In genomic region chr5:133509742-133510079, GRCh38 we compare ENCODE assay signal across 29 cellular contexts.
A peak's percentile ranks its signal among the peaks of the same experiment; 100 is the strongest.
DNase-seq lines count a peak whose midpoint lies in the region; ATAC-seq, FAIRE-seq and TF ChIP-seq lines count a peak whose summit lies in the region.
"Had no signal": no experiment of that assay in that cellular context is flagged by ENCODE, and none has a peak within 500 bp of the region (broad histone marks: within the 10 kb centered on the region; RNA-seq: fewer than 3 reads in every experiment).

No MANE protein-coding gene starts in this region.

- H3K9me3 ChIP-seq in K562 (replicated peaks; ENCODE audit: control insufficient read depth, insufficient read depth, low read depth, low read length) (no peaks in the 10 kb centered on the region), right lobe of liver (no peaks in the 10 kb centered on the region)
- H3K9me3 ChIP-seq: left lung, SJSA1, upper lobe of right lung had no signal

- no peaks in the 10 kb centered on the region for H3K9me3 Mint-ChIP-seq in activated CD8-positive, alpha-beta memory T cell treated with anti-CD3 and anti-CD28 coated beads, Interleukin-2, amount 10 ng/mL, durations not matched to agents 7 days and 5 days (ENCODE audit: low read depth)
- H3K9me3 Mint-ChIP-seq: CD4-positive, alpha-beta memory T cell; immature natural killer cell; stimulated activated effector memory CD8-positive, alpha-beta T cell treated with anti-CD3 and anti-CD28 coated beads, Interleukin-12 subunit alpha, Interleukin-12 subunit beta, amount 100 ng/mL, for 72 hours; T-cell had no signal

- intact Hi-C loops in K562 (cut with micrococcal nuclease) (no loop called here), right lobe of liver (cut with DNase I) (no loop called here)

- H3K4me1 ChIP-seq in K562 (replicated peaks in 1 of 2; ENCODE audit: control insufficient read depth in 2 of 2, insufficient read depth in 2 of 2, low read length in 2 of 2) (peaks cover 3 to 14% of the 10 kb centered on the region in 2 experiments; a peak in 3 of 5 replicates), right lobe of liver (peaks cover 0 to 24% (median 2%) of the 10 kb centered on the region in 4 donors)
- H3K4me1 ChIP-seq: left lung, SJSA1 had no signal

- peak; percentile 33 for DNase-seq in activated CD8-positive, alpha-beta memory T cell treated with anti-CD3 and anti-CD28 coated beads for 24 hours
- DNase-seq in activated CD8-positive, alpha-beta memory T cell treated with anti-CD3 and anti-CD28 coated beads, Interleukin-2, amount 10 ng/mL, durations not matched to agents 7 days and 5 days = no peak
- DNase-seq in K562 (ENCODE audit: extremely low read depth in 1 of 4, low spot score in 3 of 4) = no peak
- DNase-seq in right lobe of liver = peak; percentile 34 to 75 (median 67)
- DNase-seq in HuH-7.5 (ENCODE audit: low spot score) = no peak
- DNase-seq in activated T-cell treated with anti-CD3 and anti-CD28 coated beads for 4 hours = no peak
- DNase-seq: 8988T; activated CD4-positive, CD25-positive, alpha-beta regulatory T cell; activated naive CD4-positive, alpha-beta T cell treated with Interleukin-2 at 50 U/mL for 16 hours; CD4-positive, alpha-beta memory T cell; DND-41; GF-D8; GM23248; immature natural killer cell; left lung; naive thymus-derived CD4-positive, alpha-beta T cell; NCI-H1092 treated with DMSO at 0.1 percent for 48 hours; NCI-H187; NCI-H82; occipital lobe; RPMI8226; T-cell; upper lobe of right lung had no signal

- BruUV-seq in K562 (replicated peaks; lab: Mats Ljungman, UMichigan) = no TSS peak

- H3K4me1 Mint-ChIP-seq in activated CD8-positive, alpha-beta memory T cell treated with anti-CD3 and anti-CD28 coated beads, Interleukin-2, amount 10 ng/mL, durations not matched to agents 7 days and 5 days = peaks cover 7% of the 10 kb centered on the region
- H3K4me1 Mint-ChIP-seq: CD4-positive, alpha-beta memory T cell; immature natural killer cell; T-cell had no signal

- H3K27me3 Mint-ChIP-seq in activated CD8-positive, alpha-beta memory T cell treated with anti-CD3 and anti-CD28 coated beads, Interleukin-2, amount 10 ng/mL, durations not matched to agents 7 days and 5 days = peaks cover 24% of the 10 kb centered on the region

- POLR2A ChIA-PET in K562 (lab: Yijun Ruan, JAX) = interaction anchor here (0.8 to 1.6 kb wide), 2 partner anchors 10 to 32 kb away, joined by 3 to 5 read pairs; no protein-coding TSS in a partner anchor

- no peaks in the 10 kb centered on the region for H4K20me1 ChIP-seq in K562 (replicated peaks; ENCODE audit: control insufficient read depth, insufficient read depth, low read length)

- TF ChIP-seq CTCF in K562 (IDR thresholded peaks at IDR 0.05 in 2 of 3, conservative IDR thresholded peaks at IDR 0.05 in 1 of 3; ENCODE audit: insufficient read depth in 2 of 3, low read depth in 1 of 3, low read length in 3 of 3) = no peak
- no peak for TF ChIP-seq CTCF in right lobe of liver (IDR thresholded peaks at IDR 0.05)

- H3K79me2 ChIP-seq in K562 (ENCODE audit: control insufficient read depth, insufficient read depth, low read length) = no peaks in the 10 kb centered on the region

- TF ChIP-seq EP300 in K562 (IDR thresholded peaks at IDR 0.05; ENCODE audit: low read length) = no peak

- no peak overlapping the region for H3K4me3 Mint-ChIP-seq in activated CD8-positive, alpha-beta memory T cell treated with anti-CD3 and anti-CD28 coated beads, Interleukin-2, amount 10 ng/mL, durations not matched to agents 7 days and 5 days
- H3K4me3 Mint-ChIP-seq: CD4-positive, alpha-beta memory T cell; immature natural killer cell; naive thymus-derived CD4-positive, alpha-beta T cell; stimulated activated effector memory CD8-positive, alpha-beta T cell treated with anti-CD3 and anti-CD28 coated beads, Interleukin-12 subunit alpha, Interleukin-12 subunit beta, amount 100 ng/mL, for 72 hours; T-cell had no signal

- H3K4me2 ChIP-seq in K562 (ENCODE audit: insufficient read depth, low read length) = no peak overlapping the region

- H3K27ac ChIP-seq in K562 (ENCODE audit: extremely low read depth, low read depth, low read length) (no peak overlapping the region), right lobe of liver (no peak overlapping the region), temporal lobe (ENCODE audit: low read depth, low read length) (peak overlapping the region; percentile 22)
- H3K27ac ChIP-seq: GM23248, SJSA1, upper lobe of right lung had no signal

- TF ChIP-seq POLR2A in K562 (conservative IDR thresholded peaks at IDR 0.05) = no peak
- TF ChIP-seq POLR2A in right lobe of liver (IDR thresholded peaks at IDR 0.05) = no peak

- H3K36me3 ChIP-seq in K562 (ENCODE audit: control insufficient read depth, insufficient read depth, low read length) (no peaks in the 10 kb centered on the region), right lobe of liver (no peaks in the 10 kb centered on the region)
- H3K36me3 ChIP-seq: left lung, SJSA1, upper lobe of right lung had no signal

- no peaks in the 10 kb centered on the region for H3K9me1 ChIP-seq in K562 (ENCODE audit: control insufficient read depth, insufficient read depth, low read length)

- 69% methylated on average over 4 of the region's 4 CpGs for WGBS in K562 (ENCODE audit: insufficient coverage, low coverage, missing lambda C conversion rate)
- 27% methylated on average over 3 of the region's 4 CpGs for WGBS in right lobe of liver (ENCODE audit: insufficient coverage, low coverage, low lambda C conversion rate, missing lambda C conversion rate)

- H3K4me3 ChIP-seq in K562 (no peak overlapping the region), right lobe of liver (no peak overlapping the region)
- H3K4me3 ChIP-seq: GM23248, left lung, SJSA1, upper lobe of right lung had no signal

- no peak for ATAC-seq in activated CD8-positive, alpha-beta memory T cell treated with anti-CD3 and anti-CD28 coated beads, Interleukin-2, amount 10 ng/mL, durations not matched to agents 7 days and 5 days
- no peak for ATAC-seq in K562
- ATAC-seq in right lobe of liver = peak; percentile 67 to 83 (median 80)
- ATAC-seq in HG03442 (IDR thresholded peaks at IDR 0.05; ENCODE audit: unreplicated experiment) = no peak
- ATAC-seq: naive thymus-derived CD4-positive, alpha-beta T cell; T-cell had no signal

- in situ Hi-C loops in K562 (cut with MboI) = no loop called here

- CTCF ChIA-PET in activated CD8-positive, alpha-beta memory T cell treated with anti-CD3 and anti-CD28 coated beads, Interleukin-2, amount 10 ng/mL, durations not matched to agents 7 days and 5 days (lab: Charles Lee) = no interaction called here
- CTCF ChIA-PET in K562 (lab: Yijun Ruan, JAX; ENCODE audit: low intra/inter-chr PET ratio) = no interaction called here

- FAIRE-seq in K562 (lab: Jason Lieb, UNC) = no peak
- FAIRE-seq: D721Med, endothelial cell of umbilical vein had no signal

- H2AFZ ChIP-seq in K562 (ENCODE audit: low read depth, low read length) = peak overlapping the region; percentile 82; the same call in 1 of the 2 replicates
- H2AFZ ChIP-seq: GM23248 had no signal

- H3K27me3 ChIP-seq in K562 (ENCODE audit: control insufficient read depth in 2 of 2, insufficient read depth in 2 of 2, low read length in 2 of 2) (peaks cover 5 to 15% of the 10 kb centered on the region in 2 experiments; a peak in 3 of 5 replicates), right lobe of liver (no peaks in the 10 kb centered on the region)
- H3K27me3 ChIP-seq: left lung, upper lobe of right lung had no signal

- H3K27ac Mint-ChIP-seq in activated CD8-positive, alpha-beta memory T cell treated with anti-CD3 and anti-CD28 coated beads, Interleukin-2, amount 10 ng/mL, durations not matched to agents 7 days and 5 days = no peak overlapping the region
- H3K27ac Mint-ChIP-seq: immature natural killer cell; naive thymus-derived CD4-positive, alpha-beta T cell; T-cell had no signal

- H3K9ac ChIP-seq in K562 (ENCODE audit: insufficient read depth in 1 of 2, low read depth in 2 of 2, low read length in 2 of 2) = no peak overlapping the region
- H3K9ac ChIP-seq: GM23248 had no signal

- H3K36me3 Mint-ChIP-seq in activated CD8-positive, alpha-beta memory T cell treated with anti-CD3 and anti-CD28 coated beads, Interleukin-2, amount 10 ng/mL, durations not matched to agents 7 days and 5 days = no peaks in the 10 kb centered on the region
- H3K36me3 Mint-ChIP-seq: CD4-positive, alpha-beta memory T cell; immature natural killer cell; stimulated activated effector memory CD8-positive, alpha-beta T cell treated with anti-CD3 and anti-CD28 coated beads, Interleukin-12 subunit alpha, Interleukin-12 subunit beta, amount 100 ng/mL, for 72 hours; T-cell had no signal

- no peak for TF ChIP-seq RAD21 in K562 (CRISPR knock-in tag; conservative IDR thresholded peaks at IDR 0.05 in 1 of 2, IDR thresholded peaks at IDR 0.05 in 1 of 2)

TF ChIP-seq in K562, 482 proteins besides CTCF, POLR2A, EP300 and RAD21:
- TF ChIP-seq ZNF639 (CRISPR knock-in tag; conservative IDR thresholded peaks at IDR 0.05 in 1 of 2, IDR thresholded peaks at IDR 0.05 in 1 of 2) (no peak), ZNF695 (CRISPR knock-in tag; IDR thresholded peaks at IDR 0.05) (no peak), RFX7 (CRISPR knock-in tag; IDR thresholded peaks at IDR 0.05) (no peak), BRCA1 (IDR thresholded peaks at IDR 0.05) (no peak), BRCA1 (CRISPR knock-in tag; IDR thresholded peaks at IDR 0.05) (no peak), JUND (IDR thresholded peaks at IDR 0.05; ENCODE audit: borderline replicate concordance, low read depth, low read length) (no peak), JUND (tag; IDR thresholded peaks at IDR 0.05; ENCODE audit: borderline replicate concordance, low read depth, low read length) (no peak), IFI16 (CRISPR knock-in tag; IDR thresholded peaks at IDR 0.05) (no peak), PTRF (tag; IDR thresholded peaks at IDR 0.05) (no peak)

Comparison
In these comparisons a context has a peak if more than half of its experiments do, and no peak if none do; other contexts are left out.
1. DNase-seq: peak in activated CD8-positive, alpha-beta memory T cell treated with anti-CD3 and anti-CD28 coated beads for 24 hours (single experiment) and right lobe of liver (3 of 3); none in activated CD8-positive, alpha-beta memory T cell treated with anti-CD3 and anti-CD28 coated beads, Interleukin-2, amount 10 ng/mL, durations not matched to agents 7 days and 5 days (single experiment), K562 (0 of 4), HuH-7.5 (single experiment) and activated T-cell treated with anti-CD3 and anti-CD28 coated beads for 4 hours (single experiment).
2. ATAC-seq: peak in right lobe of liver (4 of 4); none in activated CD8-positive, alpha-beta memory T cell treated with anti-CD3 and anti-CD28 coated beads, Interleukin-2, amount 10 ng/mL, durations not matched to agents 7 days and 5 days (single experiment), K562 (single experiment) and HG03442 (single experiment).